1 cellular context compared by ENCODE assay signal in the genomic region with DNA sequence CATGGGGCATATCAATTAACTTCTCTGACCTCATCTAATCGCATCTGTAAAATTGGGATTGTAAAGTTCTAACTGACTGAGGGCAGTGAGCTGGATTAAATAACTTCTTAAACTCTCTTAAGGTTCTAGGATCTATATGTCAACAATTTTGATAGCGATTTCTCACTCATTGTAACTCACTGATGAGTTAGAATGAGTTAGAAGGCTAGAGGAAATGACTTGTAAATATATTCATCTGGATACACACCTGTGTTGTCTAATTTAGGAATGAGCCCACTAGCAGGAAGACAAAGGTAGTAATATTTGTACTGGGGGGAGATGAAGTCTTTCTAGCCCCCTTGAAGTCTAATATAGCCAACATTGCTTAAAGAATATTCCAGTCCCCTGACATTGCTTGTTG.
TF ChIP-seq lines count a peak whose summit lies in the region.

No MANE protein-coding gene starts in this region.

TF ChIP-seq in endothelial cell of umbilical vein, 7 proteins besides CTCF, POLR2A, EP300 and RAD21:
- no peak for TF ChIP-seq MYC (IDR thresholded peaks at IDR 0.05; ENCODE audit: low read depth, low read length)
- no peak for TF ChIP-seq JUN (IDR thresholded peaks at IDR 0.05; ENCODE audit: borderline replicate concordance, insufficient read depth, insufficient read length, low read depth)
- no peak for TF ChIP-seq POLR2AphosphoS5 (IDR thresholded peaks at IDR 0.05; ENCODE audit: insufficient read depth, low read depth, low read length)
- TF ChIP-seq, protein P1, sequence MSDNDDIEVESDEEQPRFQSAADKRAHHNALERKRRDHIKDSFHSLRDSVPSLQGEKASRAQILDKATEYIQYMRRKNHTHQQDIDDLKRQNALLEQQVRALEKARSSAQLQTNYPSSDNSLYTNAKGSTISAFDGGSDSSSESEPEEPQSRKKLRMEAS (IDR thresholded peaks at IDR 0.05; ENCODE audit: insufficient read depth, insufficient read length), result no peak
- no peak for TF ChIP-seq FOS (IDR thresholded peaks at IDR 0.05; ENCODE audit: borderline replicate concordance, insufficient read depth, low read length)
- no peak for TF ChIP-seq GATA2 (IDR thresholded peaks at IDR 0.05; ENCODE audit: insufficient read depth, insufficient read length, low read depth, low read length)
- no peak for TF ChIP-seq EZH2 (IDR thresholded peaks at IDR 0.05; ENCODE audit: borderline replicate concordance, low read depth, low read length, severe bottlenecking)
